Comparison of ENCODE assay signal across 1 cellular context in genomic region chr2:66432801-66433694, GRCh38.
TF ChIP-seq lines count a peak whose summit lies in the region.

No MANE protein-coding gene starts in this region.

TF ChIP-seq in K562, 482 proteins besides CTCF, POLR2A, EP300 and RAD21 (continued from another document and continues in another):
- TF ChIP-seq, protein P1, sequence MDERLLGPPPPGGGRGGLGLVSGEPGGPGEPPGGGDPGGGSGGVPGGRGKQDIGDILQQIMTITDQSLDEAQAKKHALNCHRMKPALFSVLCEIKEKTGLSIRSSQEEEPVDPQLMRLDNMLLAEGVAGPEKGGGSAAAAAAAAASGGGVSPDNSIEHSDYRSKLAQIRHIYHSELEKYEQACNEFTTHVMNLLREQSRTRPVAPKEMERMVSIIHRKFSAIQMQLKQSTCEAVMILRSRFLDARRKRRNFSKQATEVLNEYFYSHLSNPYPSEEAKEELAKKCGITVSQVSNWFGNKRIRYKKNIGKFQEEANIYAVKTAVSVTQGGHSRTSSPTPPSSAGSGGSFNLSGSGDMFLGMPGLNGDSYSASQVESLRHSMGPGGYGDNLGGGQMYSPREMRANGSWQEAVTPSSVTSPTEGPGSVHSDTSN (CRISPR knock-in tag; IDR thresholded peaks at IDR 0.05; ENCODE audit: low read depth), result no peak
- TF ChIP-seq, protein P1 (tag; conservative IDR thresholded peaks at IDR 0.05; ENCODE audit: low read depth), result peak; percentile 51
- TF ChIP-seq BCOR (IDR thresholded peaks at IDR 0.05) (0 out of 2 replicates have a peak, but pooled peaks have one; percentile 19), SIX5 (IDR thresholded peaks at IDR 0.05; ENCODE audit: borderline replicate concordance in 1 of 2, insufficient read depth in 1 of 2, low read depth in 1 of 2, low read length in 2 of 2) (peak in 1 of 2 experiments; percentile 10; a peak in 1 of 4 replicates), E2F6 (IDR thresholded peaks at IDR 0.05; ENCODE audit: borderline replicate concordance in 1 of 2, extremely low read depth in 1 of 2, insufficient read depth in 1 of 2, insufficient read length in 1 of 2, low read depth in 1 of 2, low read length in 1 of 2, poor library complexity in 1 of 2, severe bottlenecking in 1 of 2) (peak in 1 of 2 experiments; percentile 31), RBM15 (IDR thresholded peaks at IDR 0.05; ENCODE audit: insufficient read depth, low read length) (no peak), RBM25 (IDR thresholded peaks at IDR 0.05; ENCODE audit: low read depth, low read length, severe bottlenecking) (peak; percentile 47), CUX1 (CRISPR knock-in tag; IDR thresholded peaks at IDR 0.05) (peak; percentile 98), PML (IDR thresholded peaks at IDR 0.05; ENCODE audit: low read length) (no peak), NFYB (IDR thresholded peaks at IDR 0.05; ENCODE audit: extremely low read depth, insufficient read length) (peak; percentile 80), FOXK2 (conservative IDR thresholded peaks at IDR 0.05 in 1 of 2, IDR thresholded peaks at IDR 0.05 in 1 of 2; ENCODE audit: low read depth in 2 of 2) (peak in 1 of 2 experiments; percentile 95; a peak in 2 of 4 replicates), BHLHE40 (IDR thresholded peaks at IDR 0.05; ENCODE audit: low read length) (peak; percentile 62), MBD2 (IDR thresholded peaks at IDR 0.05; ENCODE audit: borderline replicate concordance, low read depth) (peak; percentile 58), ZBTB9 (CRISPR knock-in tag; IDR thresholded peaks at IDR 0.05) (no peak), TAL1 (IDR thresholded peaks at IDR 0.05) (no peak), IRF2 (CRISPR knock-in tag; IDR thresholded peaks at IDR 0.05) (no peak), CREM (IDR thresholded peaks at IDR 0.05; ENCODE audit: low read depth) (peak; percentile 43; the same call in 1 of the 2 replicates), RBBP5 (IDR thresholded peaks at IDR 0.05; ENCODE audit: borderline replicate concordance, insufficient read depth, low read length, poor library complexity, severe bottlenecking) (no peak), CBX3 (IDR thresholded peaks at IDR 0.05; ENCODE audit: borderline replicate concordance in 1 of 2, low read length in 2 of 2) (0 out of 3 replicates have a peak, but pooled peaks of 1 of the 2 experiments have one; percentile 17), NEUROD1 (IDR thresholded peaks at IDR 0.05; ENCODE audit: borderline replicate concordance, low read depth, low read length, partially characterized antibody) (peak; percentile 60), FOXM1 (IDR thresholded peaks at IDR 0.05; ENCODE audit: low read depth) (0 out of 2 replicates have a peak, but pooled peaks have one; percentile 43), FOXM1 (CRISPR knock-in tag; IDR thresholded peaks at IDR 0.05; ENCODE audit: low read depth) (no peak), BRCA1 (IDR thresholded peaks at IDR 0.05) (no peak), BRCA1 (CRISPR knock-in tag; IDR thresholded peaks at IDR 0.05) (no peak), CCAR2 (IDR thresholded peaks at IDR 0.05; ENCODE audit: low read depth, low read length) (no peak)
- TF ChIP-seq, protein P2, sequence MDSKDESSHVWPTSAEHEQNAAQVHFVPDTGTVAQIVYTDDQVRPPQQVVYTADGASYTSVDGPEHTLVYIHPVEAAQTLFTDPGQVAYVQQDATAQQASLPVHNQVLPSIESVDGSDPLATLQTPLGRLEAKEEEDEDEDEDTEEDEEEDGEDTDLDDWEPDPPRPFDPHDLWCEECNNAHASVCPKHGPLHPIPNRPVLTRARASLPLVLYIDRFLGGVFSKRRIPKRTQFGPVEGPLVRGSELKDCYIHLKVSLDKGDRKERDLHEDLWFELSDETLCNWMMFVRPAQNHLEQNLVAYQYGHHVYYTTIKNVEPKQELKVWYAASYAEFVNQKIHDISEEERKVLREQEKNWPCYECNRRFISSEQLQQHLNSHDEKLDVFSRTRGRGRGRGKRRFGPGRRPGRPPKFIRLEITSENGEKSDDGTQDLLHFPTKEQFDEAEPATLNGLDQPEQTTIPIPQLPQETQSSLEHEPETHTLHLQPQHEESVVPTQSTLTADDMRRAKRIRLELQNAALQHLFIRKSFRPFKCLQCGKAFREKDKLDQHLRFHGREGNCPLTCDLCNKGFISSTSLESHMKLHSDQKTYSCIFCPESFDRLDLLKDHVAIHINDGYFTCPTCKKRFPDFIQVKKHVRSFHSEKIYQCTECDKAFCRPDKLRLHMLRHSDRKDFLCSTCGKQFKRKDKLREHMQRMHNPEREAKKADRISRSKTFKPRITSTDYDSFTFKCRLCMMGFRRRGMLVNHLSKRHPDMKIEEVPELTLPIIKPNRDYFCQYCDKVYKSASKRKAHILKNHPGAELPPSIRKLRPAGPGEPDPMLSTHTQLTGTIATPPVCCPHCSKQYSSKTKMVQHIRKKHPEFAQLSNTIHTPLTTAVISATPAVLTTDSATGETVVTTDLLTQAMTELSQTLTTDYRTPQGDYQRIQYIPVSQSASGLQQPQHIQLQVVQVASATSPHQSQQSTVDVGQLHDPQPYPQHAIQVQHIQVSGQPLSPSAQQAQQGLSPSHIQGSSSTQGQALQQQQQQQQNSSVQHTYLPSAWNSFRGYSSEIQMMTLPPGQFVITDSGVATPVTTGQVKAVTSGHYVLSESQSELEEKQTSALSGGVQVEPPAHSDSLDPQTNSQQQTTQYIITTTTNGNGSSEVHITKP (IDR thresholded peaks at IDR 0.05; ENCODE audit: partially characterized antibody), result peak; percentile 99
- TF ChIP-seq, protein P3, sequence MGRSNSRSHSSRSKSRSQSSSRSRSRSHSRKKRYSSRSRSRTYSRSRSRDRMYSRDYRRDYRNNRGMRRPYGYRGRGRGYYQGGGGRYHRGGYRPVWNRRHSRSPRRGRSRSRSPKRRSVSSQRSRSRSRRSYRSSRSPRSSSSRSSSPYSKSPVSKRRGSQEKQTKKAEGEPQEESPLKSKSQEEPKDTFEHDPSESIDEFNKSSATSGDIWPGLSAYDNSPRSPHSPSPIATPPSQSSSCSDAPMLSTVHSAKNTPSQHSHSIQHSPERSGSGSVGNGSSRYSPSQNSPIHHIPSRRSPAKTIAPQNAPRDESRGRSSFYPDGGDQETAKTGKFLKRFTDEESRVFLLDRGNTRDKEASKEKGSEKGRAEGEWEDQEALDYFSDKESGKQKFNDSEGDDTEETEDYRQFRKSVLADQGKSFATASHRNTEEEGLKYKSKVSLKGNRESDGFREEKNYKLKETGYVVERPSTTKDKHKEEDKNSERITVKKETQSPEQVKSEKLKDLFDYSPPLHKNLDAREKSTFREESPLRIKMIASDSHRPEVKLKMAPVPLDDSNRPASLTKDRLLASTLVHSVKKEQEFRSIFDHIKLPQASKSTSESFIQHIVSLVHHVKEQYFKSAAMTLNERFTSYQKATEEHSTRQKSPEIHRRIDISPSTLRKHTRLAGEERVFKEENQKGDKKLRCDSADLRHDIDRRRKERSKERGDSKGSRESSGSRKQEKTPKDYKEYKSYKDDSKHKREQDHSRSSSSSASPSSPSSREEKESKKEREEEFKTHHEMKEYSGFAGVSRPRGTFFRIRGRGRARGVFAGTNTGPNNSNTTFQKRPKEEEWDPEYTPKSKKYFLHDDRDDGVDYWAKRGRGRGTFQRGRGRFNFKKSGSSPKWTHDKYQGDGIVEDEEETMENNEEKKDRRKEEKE (IDR thresholded peaks at IDR 0.05; ENCODE audit: borderline replicate concordance in 1 of 2, control insufficient read depth in 1 of 2, low read depth in 2 of 2, low read length in 1 of 2), result peak in 1 of 2 experiments; percentile 71; a peak in 1 of 4 replicates
- TF ChIP-seq, protein P4, sequence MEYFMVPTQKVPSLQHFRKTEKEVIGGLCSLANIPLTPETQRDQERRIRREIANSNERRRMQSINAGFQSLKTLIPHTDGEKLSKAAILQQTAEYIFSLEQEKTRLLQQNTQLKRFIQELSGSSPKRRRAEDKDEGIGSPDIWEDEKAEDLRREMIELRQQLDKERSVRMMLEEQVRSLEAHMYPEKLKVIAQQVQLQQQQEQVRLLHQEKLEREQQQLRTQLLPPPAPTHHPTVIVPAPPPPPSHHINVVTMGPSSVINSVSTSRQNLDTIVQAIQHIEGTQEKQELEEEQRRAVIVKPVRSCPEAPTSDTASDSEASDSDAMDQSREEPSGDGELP (CRISPR knock-in tag; IDR thresholded peaks at IDR 0.05; ENCODE audit: borderline replicate concordance), result peak; percentile 89
